Comparison of ENCODE assay signal across 31 cellular contexts in the genomic region with DNA sequence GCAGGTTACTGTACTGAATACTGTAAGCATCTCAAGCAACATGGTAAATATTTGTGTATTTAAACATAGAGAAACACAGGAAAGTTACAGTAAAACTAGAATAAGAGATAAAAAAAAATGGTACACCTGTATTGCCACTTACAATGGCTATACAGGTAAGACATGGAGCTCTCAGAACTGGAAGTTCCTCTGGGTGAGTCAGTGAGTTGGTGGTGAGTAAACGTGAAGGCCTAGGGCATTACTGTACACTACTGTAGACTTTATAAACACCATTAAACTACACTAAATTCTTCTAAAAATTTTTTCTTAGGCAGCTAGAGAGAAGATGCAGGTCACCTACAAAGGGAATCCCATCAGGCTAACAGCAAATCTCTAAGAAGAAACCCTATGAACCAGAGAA.
"Had no signal": no experiment of that assay in that cellular context is flagged by ENCODE, and none has a peak within 500 bp of the region (broad histone marks: within the 10 kb centered on the region; RNA-seq: fewer than 3 reads in every experiment).

No MANE protein-coding gene starts in this region.

- H3K27me3 Mint-ChIP-seq: activated CD4-positive, alpha-beta memory T cell treated with anti-CD3 and anti-CD28 coated beads for 36 hours; activated CD4-positive, alpha-beta T cell treated with anti-CD3 and anti-CD28 coated beads for 36 hours; activated CD4-positive, alpha-beta T cell treated with anti-CD3 and anti-CD28 coated beads, Interleukin-2, amount 10 ng/mL, durations not matched to agents 24 days and 14 days; activated CD8-positive, alpha-beta memory T cell treated with anti-CD3 and anti-CD28 coated beads, Interleukin-2, amount 10 ng/mL, durations not matched to agents 7 days and 5 days; activated naive CD4-positive, alpha-beta T cell treated with anti-CD3 and anti-CD28 coated beads, Interleukin-2, amount 50 U/mL, for 24 hours; activated naive CD8-positive, alpha-beta T cell treated with anti-CD3 and anti-CD28 coated beads for 36 hours; activated naive CD8-positive, alpha-beta T cell treated with anti-CD3 and anti-CD28 coated beads, Interleukin-2, amount 50 U/mL, for 24 hours; effector memory CD8-positive, alpha-beta T cell had no signal

- DNase-seq: activated CD4-positive, alpha-beta memory T cell treated with anti-CD3 and anti-CD28 coated beads for 36 hours; activated CD4-positive, alpha-beta T cell treated with anti-CD3 and anti-CD28 coated beads for 36 hours; activated CD4-positive, alpha-beta T cell treated with anti-CD3 and anti-CD28 coated beads, Interleukin-2, amount 10 ng/mL, durations not matched to agents 24 days and 14 days; activated CD4-positive, CD25-positive, alpha-beta regulatory T cell; activated CD4-positive, CD25-positive, alpha-beta regulatory T cell treated with anti-CD3 and anti-CD28 coated beads, Interleukin-2, amount 50 U/mL, for 72 hours; activated CD8-positive, alpha-beta memory T cell treated with anti-CD3 and anti-CD28 coated beads, Interleukin-2, amount 10 ng/mL, durations not matched to agents 7 days and 5 days; activated CD8-positive, alpha-beta memory T cell treated with anti-CD3 and anti-CD28 coated beads, Interleukin-2, amount 50 U/mL, for 4 hours; activated CD8-positive, alpha-beta T cell treated with anti-CD3 and anti-CD28 coated beads, Interleukin-2, amount 10 ng/mL, durations not matched to agents 7 days and 5 days; activated effector memory CD4-positive, alpha-beta T cell treated with anti-CD3 and anti-CD28 coated beads, Interleukin-2, amount 50 U/mL, for 16 hours; activated naive CD4-positive, alpha-beta T cell treated with anti-CD3 and anti-CD28 coated beads for 36 hours; activated naive CD8-positive, alpha-beta T cell treated with anti-CD3 and anti-CD28 coated beads for 36 hours; activated naive CD8-positive, alpha-beta T cell treated with anti-CD3 and anti-CD28 coated beads, Interleukin-2, amount 50 U/mL, for 24 hours; activated T-cell treated with anti-CD3 and anti-CD28 coated beads, Interleukin-2, amount 50 U/mL, for 1 hour; activated T-cell treated with anti-CD3 and anti-CD28 coated beads, Interleukin-2, amount 50 U/mL, for 48 hours; adrenal gland; amygdala; aorta; body of pancreas; cortex of kidney; dermis blood vessel endothelial cell; effector CD4-positive, alpha-beta T cell; effector memory CD8-positive, alpha-beta T cell; foreskin fibroblast; gastrocnemius medialis; glutamatergic neuron; heart left ventricle; T-helper 2 cell had no signal

- H3K4me1 ChIP-seq: adrenal gland, body of pancreas, gastrocnemius medialis, heart left ventricle had no signal

- ATAC-seq: activated CD4-positive, alpha-beta T cell treated with anti-CD3 and anti-CD28 coated beads for 36 hours; activated CD8-positive, alpha-beta memory T cell treated with anti-CD3 and anti-CD28 coated beads, Interleukin-2, amount 10 ng/mL, durations not matched to agents 7 days and 5 days; activated CD8-positive, alpha-beta T cell treated with anti-CD3 and anti-CD28 coated beads, Interleukin-2, amount 10 ng/mL, durations not matched to agents 7 days and 5 days; activated naive CD8-positive, alpha-beta T cell treated with anti-CD3 and anti-CD28 coated beads, Interleukin-2, amount 50 U/mL, for 24 hours; body of pancreas; effector memory CD8-positive, alpha-beta T cell; gastrocnemius medialis; heart left ventricle had no signal

- H3K36me3 Mint-ChIP-seq: activated CD4-positive, alpha-beta memory T cell treated with anti-CD3 and anti-CD28 coated beads for 36 hours; activated CD8-positive, alpha-beta memory T cell treated with anti-CD3 and anti-CD28 coated beads, Interleukin-2, amount 10 ng/mL, durations not matched to agents 7 days and 5 days; activated naive CD4-positive, alpha-beta T cell treated with anti-CD3 and anti-CD28 coated beads, Interleukin-2, amount 50 U/mL, for 24 hours; activated naive CD8-positive, alpha-beta T cell treated with anti-CD3 and anti-CD28 coated beads for 36 hours had no signal

- H3K4me3 ChIP-seq: adrenal gland, body of pancreas, gastrocnemius medialis, heart left ventricle had no signal

- H3K4me3 Mint-ChIP-seq: activated CD4-positive, alpha-beta memory T cell treated with anti-CD3 and anti-CD28 coated beads for 36 hours; activated CD4-positive, alpha-beta T cell treated with anti-CD3 and anti-CD28 coated beads for 36 hours; activated CD4-positive, alpha-beta T cell treated with anti-CD3 and anti-CD28 coated beads, Interleukin-2, amount 10 ng/mL, durations not matched to agents 24 days and 14 days; activated CD8-positive, alpha-beta memory T cell treated with anti-CD3 and anti-CD28 coated beads, Interleukin-2, amount 10 ng/mL, durations not matched to agents 7 days and 5 days; activated CD8-positive, alpha-beta T cell treated with anti-CD3 and anti-CD28 coated beads, Interleukin-2, amount 10 ng/mL, durations not matched to agents 7 days and 5 days; activated naive CD4-positive, alpha-beta T cell treated with anti-CD3 and anti-CD28 coated beads for 36 hours; activated naive CD4-positive, alpha-beta T cell treated with anti-CD3 and anti-CD28 coated beads, Interleukin-2, amount 50 U/mL, for 24 hours; activated naive CD8-positive, alpha-beta T cell treated with anti-CD3 and anti-CD28 coated beads for 36 hours; activated naive CD8-positive, alpha-beta T cell treated with anti-CD3 and anti-CD28 coated beads, Interleukin-2, amount 50 U/mL, for 24 hours; activated T-helper 1 cell treated with anti-CD3 and anti-CD28 coated beads, Interleukin-12 subunit alpha, Interleukin-12 subunit beta, Interleukin-2, Interleukin-4 antibody, amounts not matched to agents 30 ng/mL and 10 ng/mL and 1 ng/mL, durations not matched to agents 14 hours and 24 hours and 36 hours; effector memory CD8-positive, alpha-beta T cell had no signal

- H3K9me3 ChIP-seq: adrenal gland, body of pancreas, gastrocnemius medialis had no signal

- H3K27ac Mint-ChIP-seq: activated CD4-positive, alpha-beta memory T cell treated with anti-CD3 and anti-CD28 coated beads for 36 hours; activated CD4-positive, alpha-beta T cell treated with anti-CD3 and anti-CD28 coated beads for 36 hours; activated CD4-positive, alpha-beta T cell treated with anti-CD3 and anti-CD28 coated beads, Interleukin-2, amount 10 ng/mL, durations not matched to agents 24 days and 14 days; activated CD8-positive, alpha-beta memory T cell treated with anti-CD3 and anti-CD28 coated beads, Interleukin-2, amount 10 ng/mL, durations not matched to agents 7 days and 5 days; activated CD8-positive, alpha-beta T cell treated with anti-CD3 and anti-CD28 coated beads, Interleukin-2, amount 10 ng/mL, durations not matched to agents 7 days and 5 days; activated naive CD4-positive, alpha-beta T cell treated with anti-CD3 and anti-CD28 coated beads for 36 hours; activated naive CD4-positive, alpha-beta T cell treated with anti-CD3 and anti-CD28 coated beads, Interleukin-2, amount 50 U/mL, for 24 hours; activated naive CD8-positive, alpha-beta T cell treated with anti-CD3 and anti-CD28 coated beads for 36 hours; activated naive CD8-positive, alpha-beta T cell treated with anti-CD3 and anti-CD28 coated beads, Interleukin-2, amount 50 U/mL, for 24 hours; activated T-helper 1 cell treated with anti-CD3 and anti-CD28 coated beads, Interleukin-12 subunit alpha, Interleukin-12 subunit beta, Interleukin-2, Interleukin-4 antibody, amounts not matched to agents 30 ng/mL and 10 ng/mL and 1 ng/mL, durations not matched to agents 14 hours and 24 hours and 36 hours; activated T-helper 2 cell treated with anti-CD3 and anti-CD28 coated beads, Interferon-gamma antibody, Interleukin-2, Interleukin-4, amounts not matched to agents 10 μg/mL and 5 μg/mL and 100 μg/mL, durations not matched to agents 14 hours and 24 hours and 36 hours; effector memory CD8-positive, alpha-beta T cell had no signal

- H3K27ac ChIP-seq: adrenal gland, body of pancreas, epithelial cell of prostate, gastrocnemius medialis, heart left ventricle had no signal

- H3K27me3 ChIP-seq: adrenal gland, body of pancreas, gastrocnemius medialis, heart left ventricle had no signal

- H3K36me3 ChIP-seq: adrenal gland, gastrocnemius medialis, heart left ventricle had no signal

- H3K4me1 Mint-ChIP-seq: activated CD4-positive, alpha-beta T cell treated with anti-CD3 and anti-CD28 coated beads for 36 hours; activated CD4-positive, alpha-beta T cell treated with anti-CD3 and anti-CD28 coated beads, Interleukin-2, amount 10 ng/mL, durations not matched to agents 24 days and 14 days; activated CD8-positive, alpha-beta memory T cell treated with anti-CD3 and anti-CD28 coated beads, Interleukin-2, amount 10 ng/mL, durations not matched to agents 7 days and 5 days; activated naive CD4-positive, alpha-beta T cell treated with anti-CD3 and anti-CD28 coated beads, Interleukin-2, amount 50 U/mL, for 24 hours; activated naive CD8-positive, alpha-beta T cell treated with anti-CD3 and anti-CD28 coated beads for 36 hours; activated naive CD8-positive, alpha-beta T cell treated with anti-CD3 and anti-CD28 coated beads, Interleukin-2, amount 50 U/mL, for 24 hours had no signal
